In the genomic region with DNA sequence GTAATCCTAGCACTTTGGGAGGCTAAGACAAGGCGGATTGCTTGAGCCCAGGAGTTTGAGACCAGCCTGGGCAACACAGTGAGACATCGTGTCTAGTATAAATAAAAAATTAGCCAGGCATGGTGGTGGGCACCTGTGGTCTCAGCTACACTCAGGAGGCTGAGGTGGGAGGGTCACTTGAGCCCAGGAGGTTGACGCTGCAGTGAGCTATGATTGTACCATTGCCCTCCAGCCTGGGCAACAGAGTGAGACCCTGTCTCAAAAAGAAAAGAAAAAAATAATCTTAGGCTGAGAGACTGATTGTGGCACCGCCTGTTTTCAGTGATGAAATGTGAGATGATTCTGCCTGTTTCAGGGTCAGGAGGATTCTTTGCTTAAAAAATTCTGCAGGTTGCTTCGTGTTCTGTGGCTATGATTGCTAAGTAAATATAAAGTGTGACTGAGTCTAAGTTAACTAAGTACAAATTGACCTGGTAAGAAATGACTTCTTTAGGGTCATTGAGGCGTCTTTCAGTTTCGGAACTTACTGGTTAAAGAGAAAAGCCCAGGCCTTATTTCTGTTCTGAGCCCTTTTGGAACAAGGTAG, we compare ENCODE assay signal across 22 cellular contexts.
DNase-seq lines count a peak whose midpoint lies in the region; ATAC-seq and TF ChIP-seq lines count a peak whose summit lies in the region.
"Had no signal": no experiment of that assay in that cellular context is flagged by ENCODE, and none has a peak within 500 bp of the region (broad histone marks: within the 10 kb centered on the region; RNA-seq: fewer than 3 reads in every experiment).

No MANE protein-coding gene starts in this region.

- CTCF ChIA-PET in activated CD8-positive, alpha-beta T cell treated with anti-CD3 and anti-CD28 coated beads, Interleukin-2, amount 10 ng/mL, durations not matched to agents 7 days and 5 days (lab: Charles Lee), result interaction anchor here (2.4 kb wide), 1 partner anchor 128 kb away, joined by 10 read pairs; a partner anchor contains a TSS
- CTCF ChIA-PET in activated CD8-positive, alpha-beta T cell treated with anti-CD3 and anti-CD28 coated beads for 36 hours (lab: Charles Lee), result no interaction called here
- CTCF ChIA-PET in HEK293 (lab: Yijun Ruan, JAX), result no interaction called here

- no peak for DNase-seq in activated CD8-positive, alpha-beta T cell treated with anti-CD3 and anti-CD28 coated beads, Interleukin-2, amount 10 ng/mL, durations not matched to agents 7 days and 5 days
- no peak for DNase-seq in activated CD8-positive, alpha-beta T cell treated with anti-CD3 and anti-CD28 coated beads for 36 hours
- DNase-seq in sigmoid colon (no peak), NCI-H82 treated with DMSO at 0.1 percent for 48 hours (lab: John Stamatoyannopoulos, UW; ENCODE audit: unreplicated experiment) (no peak), endodermal cell (no peak)
- DNase-seq: activated CD4-positive, CD25-positive, alpha-beta regulatory T cell treated with anti-CD3 and anti-CD28 coated beads, Interleukin-2, amount 50 U/mL, for 72 hours; BE2C; COR-L47; Kasumi-1; NCI-H1694 treated with DMSO at 0.1 percent for 48 hours; NCI-H748 treated with DMSO at 0.1 percent for 48 hours; OCI-M1; small intestine; stimulated activated CD4-positive, alpha-beta T cell treated with anti-CD3 and anti-CD28 coated beads, Interleukin-4, amount 100 ng/mL, for 1 hour had no signal

- no peaks in the 10 kb centered on the region for H3K27me3 ChIP-seq in sigmoid colon
- no peaks in the 10 kb centered on the region for H3K27me3 ChIP-seq in endodermal cell (ENCODE audit: control insufficient read depth, insufficient read depth, low read length, poor library complexity, severe bottlenecking)
- H3K27me3 ChIP-seq: BE2C, neutrophil had no signal

- H3K27ac Mint-ChIP-seq in activated CD8-positive, alpha-beta T cell treated with anti-CD3 and anti-CD28 coated beads, Interleukin-2, amount 10 ng/mL, durations not matched to agents 7 days and 5 days, result peak overlapping the region; percentile 93
- H3K27ac Mint-ChIP-seq in activated CD8-positive, alpha-beta T cell treated with anti-CD3 and anti-CD28 coated beads for 36 hours, result no peak overlapping the region
- H3K27ac Mint-ChIP-seq in dendritic cell treated with granulocyte-macrophage colony-stimulating factor and Interleukin-4, amounts not matched to agents 40 ng/mL and 50 ng/mL, for 4 days, result peak overlapping the region; percentile 84
- no peak overlapping the region for H3K27ac Mint-ChIP-seq in endodermal cell

- no peak for TF ChIP-seq EP300 in sigmoid colon (IDR thresholded peaks at IDR 0.05)

- peaks cover 72% of the 10 kb centered on the region for H3K36me3 Mint-ChIP-seq in activated CD8-positive, alpha-beta T cell treated with anti-CD3 and anti-CD28 coated beads, Interleukin-2, amount 10 ng/mL, durations not matched to agents 7 days and 5 days (ENCODE audit: low read depth)
- peaks cover 36% of the 10 kb centered on the region for H3K36me3 Mint-ChIP-seq in activated CD8-positive, alpha-beta T cell treated with anti-CD3 and anti-CD28 coated beads for 36 hours (ENCODE audit: low read depth)
- H3K36me3 Mint-ChIP-seq in dendritic cell treated with granulocyte-macrophage colony-stimulating factor and Interleukin-4, amounts not matched to agents 40 ng/mL and 50 ng/mL, for 4 days (ENCODE audit: low read depth), result peaks cover 59% of the 10 kb centered on the region
- H3K36me3 Mint-ChIP-seq in endodermal cell (ENCODE audit: low read depth), result peaks cover 28% of the 10 kb centered on the region

- H3K9ac ChIP-seq in endodermal cell (ENCODE audit: extremely low read depth, low read length, poor library complexity, severe bottlenecking), result no peak overlapping the region

- 86 to 93% methylated on average over 7 of the region's 7 CpGs for WGBS in sigmoid colon, 2 donors
- 91 to 95% methylated on average over 7 of the region's 7 CpGs for WGBS in endodermal cell (ENCODE audit: insufficient coverage in 1 of 2, insufficient read length in 1 of 2), 2 experiments

- H3K4me3 Mint-ChIP-seq in activated CD8-positive, alpha-beta T cell treated with anti-CD3 and anti-CD28 coated beads, Interleukin-2, amount 10 ng/mL, durations not matched to agents 7 days and 5 days, result no peak overlapping the region
- H3K4me3 Mint-ChIP-seq in activated CD8-positive, alpha-beta T cell treated with anti-CD3 and anti-CD28 coated beads for 36 hours, result no peak overlapping the region
- no peak overlapping the region for H3K4me3 Mint-ChIP-seq in dendritic cell treated with granulocyte-macrophage colony-stimulating factor and Interleukin-4, amounts not matched to agents 40 ng/mL and 50 ng/mL, for 4 days
- no peak overlapping the region for H3K4me3 Mint-ChIP-seq in endodermal cell
- H3K4me3 Mint-ChIP-seq: brain had no signal

- H3K27ac ChIP-seq in HEK293 (ENCODE audit: extremely low read depth, low read depth, low read length) (no peak overlapping the region), sigmoid colon (peak overlapping the region; percentile 68 to 86 (median 82)), endodermal cell (ENCODE audit: low read depth, low read length) (no peak overlapping the region)
- H3K27ac ChIP-seq: A549, neutrophil had no signal

- intact Hi-C loops in activated CD8-positive, alpha-beta T cell treated with anti-CD3 and anti-CD28 coated beads for 36 hours (cut with micrococcal nuclease), result no loop called here
- intact Hi-C loops in dendritic cell treated with granulocyte-macrophage colony-stimulating factor and Interleukin-4, amounts not matched to agents 40 ng/mL and 50 ng/mL, for 4 days (cut with micrococcal nuclease), result no loop called here
- intact Hi-C loops in sigmoid colon (cut with DNase I), result loop anchor here (5.0 kb wide), 1 partner anchor 35 kb away; no protein-coding TSS in a partner anchor

- H3K4me1 Mint-ChIP-seq in activated CD8-positive, alpha-beta T cell treated with anti-CD3 and anti-CD28 coated beads, Interleukin-2, amount 10 ng/mL, durations not matched to agents 7 days and 5 days (ENCODE audit: low read depth), result peaks cover 75% of the 10 kb centered on the region
- H3K4me1 Mint-ChIP-seq in activated CD8-positive, alpha-beta T cell treated with anti-CD3 and anti-CD28 coated beads for 36 hours (ENCODE audit: low read depth), result peaks cover 47% of the 10 kb centered on the region
- peaks cover 99% of the 10 kb centered on the region for H3K4me1 Mint-ChIP-seq in dendritic cell treated with granulocyte-macrophage colony-stimulating factor and Interleukin-4, amounts not matched to agents 40 ng/mL and 50 ng/mL, for 4 days (ENCODE audit: low read depth)
- peaks cover 4% of the 10 kb centered on the region for H3K4me1 Mint-ChIP-seq in endodermal cell

- peaks cover 0 to 35% of the 10 kb centered on the region in 2 experiments; a peak in 2 of 3 replicates for H3K36me3 ChIP-seq in HEK293 (ENCODE audit: control insufficient read depth in 2 of 2, insufficient read depth in 1 of 2, low read length in 2 of 2)
- H3K36me3 ChIP-seq in sigmoid colon, result peaks cover 0 to 33% (median 3%) of the 10 kb centered on the region in 4 donors
- peaks cover 35% of the 10 kb centered on the region for H3K36me3 ChIP-seq in endodermal cell (ENCODE audit: control insufficient read depth, insufficient read depth, low read length)

- H3K9me3 ChIP-seq in HEK293 (ENCODE audit: control insufficient read depth, insufficient read depth, low read depth, low read length) (no peaks in the 10 kb centered on the region), sigmoid colon (no peaks in the 10 kb centered on the region), endodermal cell (ENCODE audit: control insufficient read depth, low read length) (no peaks in the 10 kb centered on the region)
- H3K9me3 ChIP-seq: A549, BE2C, neutrophil, prostate gland had no signal

- ATAC-seq in activated CD8-positive, alpha-beta T cell treated with anti-CD3 and anti-CD28 coated beads, Interleukin-2, amount 10 ng/mL, durations not matched to agents 7 days and 5 days, result no peak
- no peak for ATAC-seq in activated CD8-positive, alpha-beta T cell treated with anti-CD3 and anti-CD28 coated beads for 36 hours
- ATAC-seq in GM18873 (IDR thresholded peaks at IDR 0.05; ENCODE audit: low FRiP score, unreplicated experiment), result no peak
- ATAC-seq: A549, HCT116 had no signal

- H3K9me3 Mint-ChIP-seq in activated CD8-positive, alpha-beta T cell treated with anti-CD3 and anti-CD28 coated beads, Interleukin-2, amount 10 ng/mL, durations not matched to agents 7 days and 5 days (ENCODE audit: insufficient read depth), result no peaks in the 10 kb centered on the region
- no peaks in the 10 kb centered on the region for H3K9me3 Mint-ChIP-seq in activated CD8-positive, alpha-beta T cell treated with anti-CD3 and anti-CD28 coated beads for 36 hours
- no peaks in the 10 kb centered on the region for H3K9me3 Mint-ChIP-seq in dendritic cell treated with granulocyte-macrophage colony-stimulating factor and Interleukin-4, amounts not matched to agents 40 ng/mL and 50 ng/mL, for 4 days
- H3K9me3 Mint-ChIP-seq in endodermal cell, result no peaks in the 10 kb centered on the region

- H3K27me3 Mint-ChIP-seq in activated CD8-positive, alpha-beta T cell treated with anti-CD3 and anti-CD28 coated beads, Interleukin-2, amount 10 ng/mL, durations not matched to agents 7 days and 5 days (ENCODE audit: low read depth), result no peaks in the 10 kb centered on the region
- no peaks in the 10 kb centered on the region for H3K27me3 Mint-ChIP-seq in activated CD8-positive, alpha-beta T cell treated with anti-CD3 and anti-CD28 coated beads for 36 hours
- no peaks in the 10 kb centered on the region for H3K27me3 Mint-ChIP-seq in dendritic cell treated with granulocyte-macrophage colony-stimulating factor and Interleukin-4, amounts not matched to agents 40 ng/mL and 50 ng/mL, for 4 days
- no peaks in the 10 kb centered on the region for H3K27me3 Mint-ChIP-seq in endodermal cell (ENCODE audit: insufficient read depth)
- H3K27me3 Mint-ChIP-seq: brain had no signal

- POLR2A ChIA-PET in activated CD8-positive, alpha-beta T cell treated with anti-CD3 and anti-CD28 coated beads, Interleukin-2, amount 10 ng/mL, durations not matched to agents 7 days and 5 days (lab: Charles Lee), result interaction anchor here (1.0 to 1.5 kb wide), 2 partner anchors 98 to 127 kb away, joined by 3 read pairs; no protein-coding TSS in a partner anchor
- POLR2A ChIA-PET in activated CD8-positive, alpha-beta T cell treated with anti-CD3 and anti-CD28 coated beads for 36 hours (lab: Charles Lee), result no interaction called here
- POLR2A ChIA-PET in HEK293 (lab: Yijun Ruan, JAX), result no interaction called here

- TF ChIP-seq CTCF in activated CD8-positive, alpha-beta T cell treated with anti-CD3 and anti-CD28 coated beads for 36 hours (IDR thresholded peaks at IDR 0.05), result no peak
- TF ChIP-seq CTCF in HEK293 (tag by site-specific recombination; IDR thresholded peaks at IDR 0.05), result no peak
- TF ChIP-seq CTCF in sigmoid colon (IDR thresholded peaks at IDR 0.05), result no peak
- TF ChIP-seq CTCF in endodermal cell (conservative IDR thresholded peaks at IDR 0.05), result no peak

- H3K4me1 ChIP-seq in HEK293 (ENCODE audit: control insufficient read depth, insufficient read depth, low read length) (no peaks in the 10 kb centered on the region), sigmoid colon (peaks cover 0 to 59% (median 53%) of the 10 kb centered on the region in 4 donors), endodermal cell (ENCODE audit: control insufficient read depth, insufficient read depth, low read length) (no peaks in the 10 kb centered on the region)
- H3K4me1 ChIP-seq: A549, prostate gland had no signal

- no peak for TF ChIP-seq POLR2A in sigmoid colon (IDR thresholded peaks at IDR 0.05)

- H3K4me3 ChIP-seq in HEK293 (ENCODE audit: low read depth, low read length), result no peak overlapping the region
- no peak overlapping the region for H3K4me3 ChIP-seq in sigmoid colon
- no peak overlapping the region for H3K4me3 ChIP-seq in endodermal cell (ENCODE audit: low read length)
- H3K4me3 ChIP-seq: A549, prostate gland had no signal

Comparison
In these comparisons a context has a peak if more than half of its experiments do, and no peak if none do; other contexts are left out.
1. H3K27ac Mint-ChIP-seq: peak in activated CD8-positive, alpha-beta T cell treated with anti-CD3 and anti-CD28 coated beads, Interleukin-2, amount 10 ng/mL, durations not matched to agents 7 days and 5 days (single experiment) and dendritic cell treated with granulocyte-macrophage colony-stimulating factor and Interleukin-4, amounts not matched to agents 40 ng/mL and 50 ng/mL, for 4 days (single experiment); none in activated CD8-positive, alpha-beta T cell treated with anti-CD3 and anti-CD28 coated beads for 36 hours (single experiment) and endodermal cell (single experiment).
2. H3K27ac ChIP-seq: peak in sigmoid colon (4 of 4); none in HEK293 (single experiment) and endodermal cell (single experiment).